Comparison of ENCODE assay signal across 13 cellular contexts in genomic region chr11:68025047-68025446, GRCh38. TPM values are rescaled to one million over a fixed set of nuclear protein-coding genes. Genes with fewer than 3 reads are reported as not detected.
A peak's percentile ranks its signal among the peaks of the same experiment; 100 is the strongest.
DNase-seq lines count a peak whose midpoint lies in the region; FAIRE-seq and TF ChIP-seq lines count a peak whose summit lies in the region.
"Had no signal": no experiment of that assay in that cellular context is flagged by ENCODE, and none has a peak within 500 bp of the region (broad histone marks: within the 10 kb centered on the region; RNA-seq: fewer than 3 reads in every experiment).

No MANE protein-coding gene starts in this region.

- H4K20me1 ChIP-seq in BLaER1 treated with 17β-estradiol and CSF1 and Interleukin-3, amounts not matched to agents 10 nM and 100 nM: peaks cover 0 to 17% (median 0%) of the 10 kb centered on the region in 11 experiments; a peak in 7 of 22 replicates
- H4K20me1 ChIP-seq in OCI-LY7 (ENCODE audit: insufficient read depth, low read length) (no peaks in the 10 kb centered on the region), H1 (replicated peaks in 1 of 2; ENCODE audit: control insufficient read depth in 1 of 2, insufficient read depth in 2 of 2, low read length in 2 of 2) (no peaks in the 10 kb centered on the region), mammary epithelial cell (ENCODE audit: insufficient read depth, low read length) (no peaks in the 10 kb centered on the region), osteoblast (ENCODE audit: insufficient read depth, low read length) (no peaks in the 10 kb centered on the region)

- H3K9me3 ChIP-seq in BLaER1 treated with 17β-estradiol and CSF1 and Interleukin-3, amounts not matched to agents 10 nM and 100 nM (replicated peaks in 1 of 11): peaks cover 0 to 7% (median 0%) of the 10 kb centered on the region in 11 experiments; a peak in 4 of 22 replicates
- H3K9me3 ChIP-seq in OCI-LY7 (ENCODE audit: low read length): no peaks in the 10 kb centered on the region
- no peaks in the 10 kb centered on the region for H3K9me3 ChIP-seq in H1 (ENCODE audit: insufficient read depth in 2 of 2, low read depth in 1 of 2, low read length in 1 of 2)
- H3K9me3 ChIP-seq in mammary epithelial cell (replicated peaks; ENCODE audit: insufficient read depth, low read length): no peaks in the 10 kb centered on the region
- H3K9me3 ChIP-seq in osteoblast (ENCODE audit: low read depth, low read length): no peaks in the 10 kb centered on the region

- intact Hi-C loops in OCI-LY7 (cut with micrococcal nuclease; ENCODE audit: unreplicated experiment) (no loop called here), mammary epithelial cell (cut with micrococcal nuclease) (no loop called here), posterior vena cava (cut with DNase I) (no loop called here)

- no peak overlapping the region for H2BK5ac ChIP-seq in H1 (ENCODE audit: low read depth, low read length)

- H3K56ac ChIP-seq in H1 (replicated peaks; ENCODE audit: insufficient read length, low read depth, low read length): no peak overlapping the region

- in situ Hi-C loops in mammary epithelial cell (cut with MboI; ENCODE audit: low sequenced_read_pairs in 2 of 2): no loop called here

- POLR2A ChIA-PET in OCI-LY7 (lab: Charles Lee): interaction anchor here (0.6 kb wide), 2 partner anchors 22 to 247 kb away, joined by 3 to 4 read pairs; no protein-coding TSS in a partner anchor
- POLR2A ChIA-PET in H1 (lab: Charles Lee; ENCODE audit: partially characterized antibody): interaction anchor here (0.8 to 1.5 kb wide), 2 partner anchors 10 kb away, joined by 3 to 4 read pairs; no protein-coding TSS in a partner anchor

- 0 out of 4 replicates have a peak, but pooled peaks of 1 of the 2 experiments have one; percentile 9 for TF ChIP-seq RAD21 in H1 (IDR thresholded peaks at IDR 0.05 in 1 of 2, conservative IDR thresholded peaks at IDR 0.05 in 1 of 2; ENCODE audit: low read depth in 2 of 2, low read length in 2 of 2)

- TF ChIP-seq EP300 in H1 (IDR thresholded peaks at IDR 0.05; ENCODE audit: borderline replicate concordance in 1 of 2, low read depth in 2 of 2, low read length in 2 of 2): no peak

- no peak overlapping the region for H4K8ac ChIP-seq in H1 (ENCODE audit: extremely low read depth, insufficient read depth, low read length)

- H3K27ac ChIP-seq in BLaER1 treated with 17β-estradiol and CSF1 and Interleukin-3, amounts not matched to agents 10 nM and 100 nM: no peak overlapping the region; a peak in 1 of 22 replicates
- H3K27ac ChIP-seq in OCI-LY7 (ENCODE audit: low read depth, low read length, poor library complexity, severe bottlenecking) (no peak overlapping the region), H1 (ENCODE audit: low read depth, low read length) (no peak overlapping the region), mammary epithelial cell (ENCODE audit: insufficient read depth, low read depth, low read length) (no peak overlapping the region), osteoblast (ENCODE audit: low read depth, low read length) (no peak overlapping the region)

- no peak overlapping the region for H3K4me3 ChIP-seq in BLaER1 treated with 17β-estradiol and CSF1 and Interleukin-3, amounts not matched to agents 10 nM and 100 nM
- no peak overlapping the region for H3K4me3 ChIP-seq in OCI-LY7 (ENCODE audit: low read depth, low read length, poor library complexity, severe bottlenecking)
- no peak overlapping the region for H3K4me3 ChIP-seq in H1 (ENCODE audit: extremely low read depth in 1 of 4, insufficient read depth in 2 of 4, low read depth in 3 of 4, low read length in 4 of 4)
- H3K4me3 ChIP-seq in mammary epithelial cell (replicated peaks in 1 of 3; ENCODE audit: insufficient read depth in 1 of 3, low read depth in 2 of 3, low read length in 3 of 3): no peak overlapping the region
- no peak overlapping the region for H3K4me3 ChIP-seq in osteoblast (ENCODE audit: insufficient read depth, low read length)
- H3K4me3 ChIP-seq: smooth muscle cell had no signal

- no peak overlapping the region for H3K4ac ChIP-seq in H1 (replicated peaks; ENCODE audit: insufficient read length, low read depth, low read length)

- DNase-seq in OCI-LY7 (ENCODE audit: low spot score): peak; percentile 67
- DNase-seq in H1 (ENCODE audit: low read depth in 1 of 2, low spot score in 2 of 2): no peak
- no peak for DNase-seq in mammary epithelial cell
- DNase-seq in osteoblast (ENCODE audit: insufficient read length, low spot score, missing footprints): no peak
- no peak for DNase-seq in posterior vena cava (ENCODE audit: low spot score)
- no peak for DNase-seq in AG08395 (ENCODE audit: low spot score)
- DNase-seq: activated CD4-positive, CD25-positive, alpha-beta regulatory T cell treated with anti-CD3 and anti-CD28 coated beads, Interleukin-2, amount 50 U/mL, for 72 hours; activated T-cell treated with anti-CD3 and anti-CD28 coated beads, Interleukin-2, amount 50 U/mL, for 48 hours; NCI-H1930 had no signal

- H3K18ac ChIP-seq in H1 (ENCODE audit: extremely low read depth, low read length): no peak overlapping the region

- H3K9me2 ChIP-seq in OCI-LY7 (ENCODE audit: insufficient read depth, low read length): no peaks in the 10 kb centered on the region

- BruUV-seq in OCI-LY7 (replicated peaks; lab: Mats Ljungman, UMichigan) (no TSS peak), mammary epithelial cell (replicated peaks; lab: Mats Ljungman, UMichigan) (no TSS peak)

- H3K9ac ChIP-seq in BLaER1 treated with 17β-estradiol and CSF1 and Interleukin-3, amounts not matched to agents 10 nM and 100 nM: no peak overlapping the region
- H3K9ac ChIP-seq in H1 (replicated peaks in 1 of 4; ENCODE audit: extremely low read depth in 1 of 4, low read depth in 3 of 4, low read length in 3 of 4) (no peak overlapping the region), mammary epithelial cell (ENCODE audit: insufficient read depth, low read length) (no peak overlapping the region)

- H3K4me1 ChIP-seq in BLaER1 treated with 17β-estradiol and CSF1 and Interleukin-3, amounts not matched to agents 10 nM and 100 nM: peaks cover 41 to 57% (median 53%) of the 10 kb centered on the region in 10 experiments
- H3K4me1 ChIP-seq in OCI-LY7 (ENCODE audit: insufficient read depth, low read length, poor library complexity, severe bottlenecking) (peaks cover 29% of the 10 kb centered on the region), H1 (replicated peaks in 1 of 4; ENCODE audit: control insufficient read depth in 3 of 4, insufficient read depth in 4 of 4, low read length in 3 of 4) (peaks cover 0 to 15% (median 9%) of the 10 kb centered on the region in 4 experiments; a peak in 5 of 7 replicates), mammary epithelial cell (ENCODE audit: insufficient read depth, low read length) (peaks cover 29% of the 10 kb centered on the region), osteoblast (ENCODE audit: insufficient read depth, low read length) (peaks cover 29% of the 10 kb centered on the region)

- no peak overlapping the region for H2BK15ac ChIP-seq in H1 (ENCODE audit: low read length)

- H4K91ac ChIP-seq in H1 (replicated peaks; ENCODE audit: insufficient read length, low read length): no peak overlapping the region

- no peaks in the 10 kb centered on the region for H3K79me2 ChIP-seq in OCI-LY7 (ENCODE audit: insufficient read depth, low read depth, low read length)
- no peaks in the 10 kb centered on the region for H3K79me2 ChIP-seq in H1 (ENCODE audit: control insufficient read depth in 1 of 2, insufficient read depth in 2 of 2, low read length in 2 of 2)
- no peaks in the 10 kb centered on the region for H3K79me2 ChIP-seq in mammary epithelial cell (ENCODE audit: insufficient read depth, low read length)
- H3K79me2 ChIP-seq in osteoblast (ENCODE audit: insufficient read depth, low read length): peaks cover 9% of the 10 kb centered on the region

- no peak overlapping the region for H2BK120ac ChIP-seq in H1 (replicated peaks; ENCODE audit: low read depth, low read length)

- H3K4me2 ChIP-seq in BLaER1 treated with 17β-estradiol and CSF1 and Interleukin-3, amounts not matched to agents 10 nM and 100 nM: peak overlapping the region in 6 of 11 experiments; percentile 0 to 53 (median 34); a peak in 9 of 22 replicates
- H3K4me2 ChIP-seq in OCI-LY7 (ENCODE audit: low read length): no peak overlapping the region
- no peak overlapping the region for H3K4me2 ChIP-seq in H1 (ENCODE audit: insufficient read depth in 1 of 2, low read depth in 2 of 2, low read length in 2 of 2)
- no peak overlapping the region for H3K4me2 ChIP-seq in mammary epithelial cell (ENCODE audit: insufficient read depth, low read depth, low read length)
- no peak overlapping the region for H3K4me2 ChIP-seq in osteoblast (ENCODE audit: insufficient read depth, low read length)
- H3K4me2 ChIP-seq: smooth muscle cell had no signal

- no peaks in the 10 kb centered on the region for H3K23me2 ChIP-seq in H1 (ENCODE audit: low read depth, low read length)

- CTCF ChIA-PET in OCI-LY7 (lab: Charles Lee; ENCODE audit: unreplicated experiment): no interaction called here
- CTCF ChIA-PET in H1 (lab: Charles Lee; ENCODE audit: partially characterized antibody): interaction anchor here (0.9 to 1.9 kb wide), 5 partner anchors 13 to 138 kb away, joined by 3 to 5 read pairs (median 4); no protein-coding TSS in a partner anchor
- CTCF ChIA-PET in mammary epithelial cell (lab: Charles Lee; ENCODE audit: low non-redundant PET): no interaction called here

- WGBS in H1 (ENCODE audit: extremely low coverage in 1 of 2, insufficient coverage in 1 of 2, insufficient read length in 1 of 2, insufficient replicate concordance in 2 of 2, low coverage in 1 of 2, low lambda C conversion rate in 2 of 2, missing lambda C conversion rate in 1 of 2), 2 experiments: 85% methylated on average over 5 of the region's 5 CpGs; no CpG with 5 or more reads in 1 of the 2 experiments
- 89% methylated on average over 5 of the region's 5 CpGs for WGBS in mammary epithelial cell (ENCODE audit: low coverage, missing lambda C conversion rate)

- H3K79me1 ChIP-seq in H1 (ENCODE audit: low read depth, low read length): peaks cover 7% of the 10 kb centered on the region; the same call in 1 of the 2 replicates

- no peak overlapping the region for H2AK5ac ChIP-seq in H1 (ENCODE audit: low read depth, low read length)

- H2BK12ac ChIP-seq in H1 (ENCODE audit: low read depth, low read length): no peak overlapping the region

- no peak overlapping the region for H2AFZ ChIP-seq in OCI-LY7 (ENCODE audit: low read length)
- no peak overlapping the region for H2AFZ ChIP-seq in H1 (ENCODE audit: low read length)
- no peak overlapping the region for H2AFZ ChIP-seq in mammary epithelial cell (ENCODE audit: low read depth, low read length)
- no peak overlapping the region for H2AFZ ChIP-seq in osteoblast (ENCODE audit: low read length)

- dilution Hi-C loops in mammary epithelial cell (cut with HindIII; ENCODE audit: low sequenced_read_pairs): loop anchor here (5.0 kb wide), 1 partner anchor 52 kb away; no protein-coding TSS in a partner anchor

- H4K5ac ChIP-seq in H1 (ENCODE audit: insufficient read length, low read depth, low read length): no peak overlapping the region

- TF ChIP-seq POLR2A in H1 (IDR thresholded peaks at IDR 0.05; ENCODE audit: control extremely low read depth in 1 of 2, low read depth in 2 of 2, low read length in 2 of 2): no peak

- FAIRE-seq in H1 (lab: Jason Lieb, UNC): no peak
- FAIRE-seq: colon had no signal

- peaks cover 6 to 75% (median 57%) of the 10 kb centered on the region in 11 experiments; a peak in 17 of 22 replicates for H3K36me3 ChIP-seq in BLaER1 treated with 17β-estradiol and CSF1 and Interleukin-3, amounts not matched to agents 10 nM and 100 nM
- H3K36me3 ChIP-seq in OCI-LY7 (ENCODE audit: insufficient read depth, low read length) (no peaks in the 10 kb centered on the region), H1 (ENCODE audit: control insufficient read depth in 2 of 4, insufficient read depth in 4 of 4, low read length in 3 of 4) (no peaks in the 10 kb centered on the region), mammary epithelial cell (ENCODE audit: insufficient read depth, low read length) (no peaks in the 10 kb centered on the region), osteoblast (ENCODE audit: insufficient read depth, low read length) (peaks cover 30% of the 10 kb centered on the region)

- H3K14ac ChIP-seq in H1 (ENCODE audit: insufficient read length): no peak overlapping the region

- 0 out of 2 replicates have a peak, but pooled peaks have one; percentile 27 for TF ChIP-seq CTCF in GM12874 (IDR thresholded peaks at IDR 0.05; ENCODE audit: insufficient read depth, low read depth, low read length)
- TF ChIP-seq CTCF in OCI-LY7 (conservative IDR thresholded peaks at IDR 0.05; ENCODE audit: low read length): peak; percentile 73
- TF ChIP-seq CTCF in H1 (IDR thresholded peaks at IDR 0.05; ENCODE audit: control extremely low read depth in 1 of 3, insufficient read depth in 1 of 3, low read depth in 1 of 3, low read length in 3 of 3): peak in 2 of 3 experiments; percentile 41 to 44; a peak in 3 of 4 replicates
- no peak for TF ChIP-seq CTCF in mammary epithelial cell (conservative IDR thresholded peaks at IDR 0.05 in 1 of 2, IDR thresholded peaks at IDR 0.05 in 1 of 2; ENCODE audit: extremely low read depth in 1 of 2, insufficient read depth in 1 of 2, low read depth in 1 of 2, low read length in 2 of 2)
- no peak for TF ChIP-seq CTCF in osteoblast (IDR thresholded peaks at IDR 0.05; ENCODE audit: extremely low read depth, low read depth, low read length)

- no peak overlapping the region for H2BK20ac ChIP-seq in H1 (ENCODE audit: low read length)

- no peaks in the 10 kb centered on the region for H3K27me3 ChIP-seq in BLaER1 treated with 17β-estradiol and CSF1 and Interleukin-3, amounts not matched to agents 10 nM and 100 nM
- H3K27me3 ChIP-seq in H1 (replicated peaks in 1 of 4; ENCODE audit: control insufficient read depth in 3 of 4, extremely low read depth in 1 of 4, insufficient read depth in 3 of 4, low read length in 3 of 4): no peaks in the 10 kb centered on the region
- H3K27me3 ChIP-seq in mammary epithelial cell (ENCODE audit: insufficient read depth, low read length): no peaks in the 10 kb centered on the region
- H3K27me3 ChIP-seq in osteoblast (ENCODE audit: insufficient read depth, low read length): no peaks in the 10 kb centered on the region

- no peak overlapping the region for H3K23ac ChIP-seq in H1 (ENCODE audit: insufficient read length)

RNA-seq across cellular contexts. Expression of gene NDUFS8, which starts 5.4 kb away (rescaled TPM):
- total RNA-seq in OCI-LY7 (2014; rRNA removed; shearing (Covaris generic)): 152 and 173 TPM in 2 replicates
- total RNA-seq in OCI-LY7 (2022) (126 and 132 TPM in 2 replicates), mammary epithelial cell (100 to 1,000 TPM in 1 of 2 donors, 10 to 100 TPM in 1; 74.7 to 144 TPM), osteoblast (60.7 and 73.1 TPM in 2 replicates), posterior vena cava (100 to 1,000 TPM in 1 of 2 donors, 10 to 100 TPM in 1; 95.3 to 101 TPM)
- total RNA-seq in H1 (2021; fragmentation: NEBNext Ultra II Directional; extraction: Animal tissue kit (Norgen Biotek cat#: 25700)): 182 and 199 TPM in 2 replicates
- polyA plus RNA-seq in H1 (2011; rRNA removed) (291 and 406 TPM in 2 replicates), mammary epithelial cell (106 TPM)
- 222 TPM for polyA plus RNA-seq in H1 (2011; cell fraction: cytosol; rRNA removed)
- 253 TPM for polyA plus RNA-seq in H1 (2011; cell fraction: nucleus; rRNA removed)
- 92.1 to 255 TPM (median 248 TPM) in 4 replicates for polyA plus RNA-seq in H1 (2012, experiment 1 of 2)
- 348 TPM for polyA plus RNA-seq in H1 (2012, experiment 2 of 2)
- 130 TPM for polyA plus RNA-seq in H1 (2013, experiment 1 of 2)
- 128 TPM for polyA plus RNA-seq in H1 (2013, experiment 2 of 2)
- polyA minus RNA-seq in H1 (2011; rRNA and poly(A)+ RNA removed): 69.8 and 77.8 TPM in 2 replicates
- polyA minus RNA-seq in H1 (2011; cell fraction: cytosol; rRNA and poly(A)+ RNA removed): 133 TPM
- 92.8 TPM for polyA minus RNA-seq in H1 (2011; cell fraction: nucleus; rRNA and poly(A)+ RNA removed)
- polyA minus RNA-seq in mammary epithelial cell: 171 TPM

RNA-seq across cellular contexts. Expression of gene TCIRG1, which starts 13.8 kb away (rescaled TPM):
- total RNA-seq in OCI-LY7 (2014; rRNA removed; shearing (Covaris generic)): 148 and 199 TPM in 2 replicates
- 201 and 204 TPM in 2 replicates for total RNA-seq in OCI-LY7 (2022)
- total RNA-seq in H1 (2021; fragmentation: NEBNext Ultra II Directional; extraction: Animal tissue kit (Norgen Biotek cat#: 25700)): 25.3 and 25.7 TPM in 2 replicates
- polyA plus RNA-seq in H1 (2011; rRNA removed): 39.6 and 50.2 TPM in 2 replicates
- polyA plus RNA-seq in H1 (2011; cell fraction: cytosol; rRNA removed): 35.8 TPM
- 287 TPM for polyA plus RNA-seq in H1 (2011; cell fraction: nucleus; rRNA removed)
- 12.7 to 29.5 TPM (median 24.4 TPM) in 4 replicates for polyA plus RNA-seq in H1 (2012, experiment 1 of 2)
- 16.1 TPM for polyA plus RNA-seq in H1 (2012, experiment 2 of 2)
- 25.3 TPM for polyA plus RNA-seq in H1 (2013, experiment 1 of 2)
- polyA plus RNA-seq in H1 (2013, experiment 2 of 2): 21.2 TPM
- polyA minus RNA-seq in H1 (2011; rRNA and poly(A)+ RNA removed): 10.0 and 11.3 TPM in 2 replicates
- polyA minus RNA-seq in H1 (2011; cell fraction: cytosol; rRNA and poly(A)+ RNA removed): 15.0 TPM
- polyA minus RNA-seq in H1 (2011; cell fraction: nucleus; rRNA and poly(A)+ RNA removed): 43.9 TPM
- 10 to 100 TPM in 1 of 2 donors, 1 to 10 TPM in 1; 5.0 to 38.9 TPM for total RNA-seq in mammary epithelial cell
- polyA plus RNA-seq in mammary epithelial cell: 28.6 TPM
- 23.8 TPM for polyA minus RNA-seq in mammary epithelial cell
- total RNA-seq in osteoblast: 85.4 and 87.5 TPM in 2 replicates
- total RNA-seq in posterior vena cava: 100 to 1,000 TPM in 1 of 2 donors, 10 to 100 TPM in 1; 80.8 to 105 TPM

RNA-seq across cellular contexts. Expression of gene ALDH3B1, which starts 14.9 kb away (rescaled TPM):
- 0.50 TPM in 1 of 2 replicates, not detected in the other for total RNA-seq in OCI-LY7 (2014; rRNA removed; shearing (Covaris generic))
- total RNA-seq in OCI-LY7 (2022) (0.53 and 0.65 TPM in 2 replicates), mammary epithelial cell (10 to 100 TPM; 10.6 to 20.8 TPM), osteoblast (59.5 and 63.0 TPM in 2 replicates), posterior vena cava (10 to 100 TPM; 11.2 to 15.0 TPM)
- 0.27 and 0.32 TPM in 2 replicates for total RNA-seq in H1 (2021; fragmentation: NEBNext Ultra II Directional; extraction: Animal tissue kit (Norgen Biotek cat#: 25700))
- polyA plus RNA-seq in H1 (2011; rRNA removed) (0.47 TPM in 2 replicates), mammary epithelial cell (8.7 TPM)
- polyA plus RNA-seq in H1 (2011; cell fraction: cytosol; rRNA removed): 0.50 TPM
- 0.53 TPM for polyA plus RNA-seq in H1 (2011; cell fraction: nucleus; rRNA removed)
- 0.62 to 1.1 TPM (median 0.75 TPM) in 4 replicates for polyA plus RNA-seq in H1 (2012, experiment 1 of 2)
- 0.26 TPM for polyA plus RNA-seq in H1 (2012, experiment 2 of 2)
- polyA plus RNA-seq in H1 (2013, experiment 1 of 2): 0.18 TPM
- polyA plus RNA-seq in H1 (2013, experiment 2 of 2): 0.26 TPM
- polyA minus RNA-seq in H1 (2011; rRNA and poly(A)+ RNA removed): 0.16 and 0.34 TPM in 2 replicates
- 0.88 TPM for polyA minus RNA-seq in H1 (2011; cell fraction: cytosol; rRNA and poly(A)+ RNA removed)
- polyA minus RNA-seq in H1 (2011; cell fraction: nucleus; rRNA and poly(A)+ RNA removed): 0.50 TPM
- 2.8 TPM for polyA minus RNA-seq in mammary epithelial cell

RNA-seq across cellular contexts. Expression of gene UNC93B1, which starts 21.1 kb away (rescaled TPM):
- 39.6 and 44.0 TPM in 2 replicates for total RNA-seq in OCI-LY7 (2014; rRNA removed; shearing (Covaris generic))
- total RNA-seq in OCI-LY7 (2022): 49.7 and 52.1 TPM in 2 replicates
- total RNA-seq in H1 (2021; fragmentation: NEBNext Ultra II Directional; extraction: Animal tissue kit (Norgen Biotek cat#: 25700)): 18.9 and 19.2 TPM in 2 replicates
- polyA plus RNA-seq in H1 (2011; rRNA removed): 34.3 and 40.8 TPM in 2 replicates
- polyA plus RNA-seq in H1 (2011; cell fraction: cytosol; rRNA removed): 24.6 TPM
- polyA plus RNA-seq in H1 (2011; cell fraction: nucleus; rRNA removed): 53.5 TPM
- polyA plus RNA-seq in H1 (2012, experiment 1 of 2): 8.7 to 20.4 TPM (median 17.7 TPM) in 4 replicates
- 16.4 TPM for polyA plus RNA-seq in H1 (2012, experiment 2 of 2)
- 22.0 TPM for polyA plus RNA-seq in H1 (2013, experiment 1 of 2)
- polyA plus RNA-seq in H1 (2013, experiment 2 of 2): 22.4 TPM
- 20.6 and 26.5 TPM in 2 replicates for polyA minus RNA-seq in H1 (2011; rRNA and poly(A)+ RNA removed)
- 14.0 TPM for polyA minus RNA-seq in H1 (2011; cell fraction: cytosol; rRNA and poly(A)+ RNA removed)
- 24.7 TPM for polyA minus RNA-seq in H1 (2011; cell fraction: nucleus; rRNA and poly(A)+ RNA removed)
- total RNA-seq in mammary epithelial cell: 10 to 100 TPM; 20.7 to 22.0 TPM
- polyA plus RNA-seq in mammary epithelial cell: 24.5 TPM
- polyA minus RNA-seq in mammary epithelial cell: 30.1 TPM
- 36.5 and 39.8 TPM in 2 replicates for total RNA-seq in osteoblast
- 10 to 100 TPM; 15.9 to 28.5 TPM for total RNA-seq in posterior vena cava

Comparison
In these comparisons a context has a peak if more than half of its experiments do, and no peak if none do; other contexts are left out.
1. H3K4me2 ChIP-seq: peak in BLaER1 treated with 17β-estradiol and CSF1 and Interleukin-3, amounts not matched to agents 10 nM and 100 nM (6 of 11); none in OCI-LY7 (single experiment), H1 (0 of 2), mammary epithelial cell (single experiment) and osteoblast (single experiment).
2. CTCF ChIP-seq: peak in GM12874 (single experiment), OCI-LY7 (single experiment) and H1 (2 of 3); none in mammary epithelial cell (0 of 2) and osteoblast (single experiment).